Comparison of ENCODE assay signal across 8 cellular contexts in genomic region chr15:74053941-74054529, GRCh38. TPM values are rescaled to one million over a fixed set of nuclear protein-coding genes. Genes with fewer than 3 reads are reported as not detected.
A peak's percentile ranks its signal among the peaks of the same experiment; 100 is the strongest.
DNase-seq lines count a peak whose midpoint lies in the region; ATAC-seq and TF ChIP-seq lines count a peak whose summit lies in the region.

No MANE protein-coding gene starts in this region.

- no peaks in the 10 kb centered on the region for H3K36me3 ChIP-seq in RWPE2 (ENCODE audit: low read depth)
- no peaks in the 10 kb centered on the region for H3K36me3 ChIP-seq in ovary
- no peaks in the 10 kb centered on the region for H3K36me3 ChIP-seq in thoracic aorta

- no peaks in the 10 kb centered on the region for H3K9me3 ChIP-seq in RWPE2 (ENCODE audit: severe bottlenecking)
- no peaks in the 10 kb centered on the region for H3K9me3 ChIP-seq in ovary
- H3K9me3 ChIP-seq in thoracic aorta = no peaks in the 10 kb centered on the region

- H3K4me1 ChIP-seq in RWPE2 (ENCODE audit: insufficient read depth, poor library complexity, severe bottlenecking) (peaks cover 17% of the 10 kb centered on the region), foreskin keratinocyte (no peaks in the 10 kb centered on the region), ovary (ENCODE audit: insufficient read depth) (peaks cover 17% of the 10 kb centered on the region), thoracic aorta (ENCODE audit: control insufficient read depth in 1 of 2, low read depth in 2 of 2) (peaks cover 31 to 49% of the 10 kb centered on the region in 2 donors)

- TF ChIP-seq CTCF in LNCAP (IDR thresholded peaks at IDR 0.05) = peak; percentile 63
- TF ChIP-seq CTCF in RWPE2 (IDR thresholded peaks at IDR 0.05; ENCODE audit: poor library complexity, severe bottlenecking) = peak; percentile 97
- TF ChIP-seq CTCF in foreskin keratinocyte (conservative IDR thresholded peaks at IDR 0.05) = peak; percentile 65
- TF ChIP-seq CTCF in ovary (IDR thresholded peaks at IDR 0.05) = peak in 2 of 3 donors; percentile 18 to 39
- peak; percentile 85 for TF ChIP-seq CTCF in thoracic aorta (IDR thresholded peaks at IDR 0.05)

- TF ChIP-seq POLR2A in ovary (IDR thresholded peaks at IDR 0.05) = no peak

- intact Hi-C loops in ovary (cut with DNase I) = loop anchor here in 2 of 4 donors (5.0 to 10.0 kb wide), 3 partner anchors 71 to 268 kb away; no protein-coding TSS in a partner anchor

- ATAC-seq in RWPE2 (ENCODE audit: low read depth) = peak; percentile 84
- ATAC-seq in foreskin keratinocyte = peak; percentile 81
- peak; percentile 55 for ATAC-seq in thoracic aorta (ENCODE audit: insufficient number of reproducible peaks, low FRiP score, low read depth)
- ATAC-seq in GM21576 (IDR thresholded peaks at IDR 0.05; ENCODE audit: unreplicated experiment) = no peak

- no peak for TF ChIP-seq EP300 in ovary (IDR thresholded peaks at IDR 0.05)

- DNase-seq in DMS 273 (lab: John Stamatoyannopoulos, UW; ENCODE audit: unreplicated experiment) (peak; percentile 81), RWPE2 (ENCODE audit: low spot score) (peak; percentile 87), foreskin keratinocyte (peak in 1 of 2 donors; percentile 38), ovary (peak; percentile 78 to 85 (median 81)), thoracic aorta (ENCODE audit: low spot score) (no peak)
- DNase-seq in activated effector memory CD4-positive, alpha-beta T cell treated with Interleukin-2 at 50 U/mL for 16 hours = peak; percentile 55

- no peak overlapping the region for H3K4me3 ChIP-seq in RWPE2 (ENCODE audit: severe bottlenecking)
- H3K4me3 ChIP-seq in ovary = no peak overlapping the region
- H3K4me3 ChIP-seq in thoracic aorta = peak overlapping the region; percentile 61

- H3K27me3 ChIP-seq in RWPE2 (ENCODE audit: insufficient read depth, poor library complexity, severe bottlenecking) = no peaks in the 10 kb centered on the region
- H3K27me3 ChIP-seq in foreskin keratinocyte = peaks cover 19% of the 10 kb centered on the region
- no peaks in the 10 kb centered on the region for H3K27me3 ChIP-seq in ovary
- no peaks in the 10 kb centered on the region for H3K27me3 ChIP-seq in thoracic aorta (replicated peaks; ENCODE audit: insufficient read depth)

- 2 to 9% (median 3%) methylated on average over 17 of the region's 17 CpGs for WGBS in ovary, 3 donors

- H3K27ac ChIP-seq in RWPE2 (ENCODE audit: poor library complexity, severe bottlenecking) = no peak overlapping the region
- no peak overlapping the region for H3K27ac ChIP-seq in foreskin keratinocyte
- H3K27ac ChIP-seq in ovary = no peak overlapping the region
- H3K27ac ChIP-seq in thoracic aorta = peak overlapping the region; percentile 33 to 71

RNA-seq across cellular contexts. Expression of gene GOLGA6A, which starts 28.3 kb away (rescaled TPM):
- total RNA-seq in foreskin keratinocyte = not detected in 2 replicates
- not detected in 2 replicates for polyA plus RNA-seq in foreskin keratinocyte
- under 1 TPM in 2 of 7 donors, not detected in 5; 0.37 to 0.48 TPM for total RNA-seq in ovary
- under 1 TPM in 1 of 2 donors, not detected in 1; 0.04 TPM for polyA plus RNA-seq in ovary
- under 1 TPM; 0.14 to 0.42 TPM for total RNA-seq in thoracic aorta

RNA-seq across cellular contexts. Expression of gene PML, which starts 59.5 kb away (rescaled TPM):
- total RNA-seq in foreskin keratinocyte (81.5 and 92.6 TPM in 2 replicates), ovary (10 to 100 TPM; 37.4 to 60.8 (median 51.7) TPM), thoracic aorta (100 to 1,000 TPM in 1 of 2 donors, 10 to 100 TPM in 1; 77.2 to 138 TPM)
- polyA plus RNA-seq in foreskin keratinocyte (88.0 and 91.4 TPM in 2 replicates), ovary (10 to 100 TPM; 20.7 to 26.0 TPM)

Comparison
In these comparisons a context has a peak if more than half of its experiments do, and no peak if none do; other contexts are left out.
1. CTCF ChIP-seq: peak in every context shown above with its lines; median percentile 97 in RWPE2; 85 in thoracic aorta; 65 in foreskin keratinocyte; 63 in LNCAP; 28 in ovary.
2. H3K27ac ChIP-seq: peak in thoracic aorta (2 of 2); none in RWPE2 (single experiment), foreskin keratinocyte (single experiment) and ovary (0 of 2).